ENCODE assay signal across 8 cellular contexts in genomic region chr19:19146000-19146608, GRCh38. TPM values are rescaled to one million over a fixed set of nuclear protein-coding genes. Genes with fewer than 3 reads are reported as not detected.
A peak's percentile ranks its signal among the peaks of the same experiment; 100 is the strongest.
DNase-seq lines count a peak whose midpoint lies in the region; ATAC-seq, FAIRE-seq and TF ChIP-seq lines count a peak whose summit lies in the region.

No MANE protein-coding gene starts in this region.

- peak; percentile 96 for TF ChIP-seq CTCF in bronchial epithelial cell (IDR thresholded peaks at IDR 0.05; ENCODE audit: insufficient read depth, low read length, severe bottlenecking)

- no peaks in the 10 kb centered on the region for H3K27me3 ChIP-seq in bronchial epithelial cell (ENCODE audit: control insufficient read depth, insufficient read depth, low read length)

- DNase-seq in NK-92 treated with Interleukin-12 subunit alpha and Interleukin-12 subunit beta, amount 100 ng/mL, for 24 hours (lab: John Stamatoyannopoulos, UW) = peak; percentile 56
- DNase-seq in NK-92 (lab: John Stamatoyannopoulos, UW; ENCODE audit: unreplicated experiment) = no peak
- peak; percentile 33 for DNase-seq in NCI-H1694 treated with DMSO at 0.1 percent for 48 hours (lab: John Stamatoyannopoulos, UW)
- DNase-seq in activated CD4-positive, CD25-positive, alpha-beta regulatory T cell treated with anti-CD3 and anti-CD28 coated beads, Interleukin-2, amount 50 U/mL, for 16 hours (ENCODE audit: low read depth, low spot score) = peak; percentile 78
- DNase-seq in bronchial epithelial cell (ENCODE audit: low read depth) = peak; percentile 36
- DNase-seq in kidney tubule cell (ENCODE audit: low spot score) = peak; percentile 69
- DNase-seq in stimulated activated CD4-positive, alpha-beta T cell treated with anti-CD3 and anti-CD28 coated beads, Interleukin-1b, Interleukin-23, amount 100 ng/mL, for 48 hours = peak; percentile 83

- no peak for FAIRE-seq in bronchial epithelial cell (lab: Jason Lieb, UNC)

- no peak for ATAC-seq in HG03520 (IDR thresholded peaks at IDR 0.05; ENCODE audit: unreplicated experiment)

- peaks cover 5% of the 10 kb centered on the region for H3K36me3 ChIP-seq in bronchial epithelial cell (ENCODE audit: control insufficient read depth, insufficient read depth, low read length)

- H3K4me3 ChIP-seq in bronchial epithelial cell (ENCODE audit: low read depth, low read length) = no peak overlapping the region

RNA-seq across cellular contexts. Expression of gene TMEM161A, which starts 7.8 kb away (rescaled TPM):
- 25.7 and 28.7 TPM in 2 replicates for total RNA-seq in bronchial epithelial cell

RNA-seq across cellular contexts. Expression of gene MEF2B, which starts 24.0 kb away (rescaled TPM):
- total RNA-seq in bronchial epithelial cell = under 0.01 and 0.26 TPM in 2 replicates

RNA-seq across cellular contexts. Expression of gene BORCS8, which starts 45.8 kb away (rescaled TPM):
- total RNA-seq in bronchial epithelial cell = 10.3 and 18.2 TPM in 2 replicates

RNA-seq across cellular contexts. Expression of gene RFXANK, which starts 46.0 kb away (rescaled TPM):
- total RNA-seq in bronchial epithelial cell = 50.3 and 91.9 TPM in 2 replicates

RNA-seq across cellular contexts. Expression of gene NR2C2AP, which starts 57.1 kb away (rescaled TPM):
- total RNA-seq in bronchial epithelial cell = 19.8 and 49.0 TPM in 2 replicates
